ENCODE assay signal across 8 cellular contexts in the genomic region with DNA sequence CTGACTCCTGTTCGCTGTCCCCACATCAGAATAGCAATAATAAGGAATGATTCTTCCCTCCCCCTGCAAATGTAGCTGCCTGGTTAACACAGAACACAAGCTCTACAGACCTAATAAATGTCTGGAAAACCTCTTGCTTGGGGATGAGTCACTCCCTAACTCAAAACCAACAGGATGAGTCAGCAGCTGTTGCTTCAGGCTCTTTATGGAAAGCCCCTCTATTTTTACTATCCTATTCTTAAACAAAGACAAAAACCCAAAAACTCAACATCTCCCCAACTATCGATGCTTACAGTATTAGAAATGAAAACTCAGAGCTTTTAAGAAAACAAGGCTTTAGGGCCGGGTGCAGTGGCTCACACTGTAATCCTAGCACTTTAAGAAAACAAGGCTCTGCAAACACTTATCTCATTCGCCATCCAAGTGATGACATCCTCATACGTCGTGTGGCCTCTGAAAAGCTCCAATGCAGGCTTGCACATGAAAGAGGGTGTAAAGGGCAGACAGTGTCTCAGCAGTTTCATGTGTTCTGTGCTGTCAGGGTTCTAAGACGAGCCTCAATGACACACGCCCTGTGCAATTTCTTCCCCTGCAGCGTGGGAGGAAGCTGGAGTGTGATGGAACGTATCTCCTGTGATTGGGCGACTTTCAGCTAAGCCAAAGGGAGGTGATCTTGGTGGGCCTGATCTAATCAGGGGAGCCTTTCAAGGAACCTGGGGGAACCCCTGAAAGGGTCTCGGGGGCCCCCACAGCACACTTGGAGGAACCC.
DNase-seq lines count a peak whose midpoint lies in the region; ATAC-seq and TF ChIP-seq lines count a peak whose summit lies in the region.

No MANE protein-coding gene starts in this region.

- peak overlapping the region; percentile 66 for H3K4me3 Mint-ChIP-seq in stimulated activated effector memory CD8-positive, alpha-beta T cell treated with anti-CD3 and anti-CD28 coated beads, Interleukin-12 subunit alpha, Interleukin-12 subunit beta, amount 100 ng/mL, for 72 hours

- peak; percentile 78 for ATAC-seq in HG02759 (IDR thresholded peaks at IDR 0.05; ENCODE audit: unreplicated experiment)
- peak; percentile 98 for ATAC-seq in stimulated activated effector memory CD8-positive, alpha-beta T cell treated with anti-CD3 and anti-CD28 coated beads, Interleukin-12 subunit alpha, Interleukin-12 subunit beta, amount 100 ng/mL, for 72 hours

- no peak overlapping the region for H3K9ac ChIP-seq in muscle layer of colon (ENCODE audit: low read length)

- peak overlapping the region in 58 of 59 donors; percentile 15 to 98 (median 84) for H3K27ac ChIP-seq in dorsolateral prefrontal cortex
- peak overlapping the region; percentile 70 for H3K27ac ChIP-seq in muscle layer of colon (ENCODE audit: low read depth, low read length)

- H3K36me3 ChIP-seq in muscle layer of colon (ENCODE audit: insufficient read depth, low read length), result no peaks in the 10 kb centered on the region

- peaks cover 56% of the 10 kb centered on the region for H3K4me1 ChIP-seq in muscle layer of colon (ENCODE audit: insufficient read depth, low read length)

- H3K4me3 ChIP-seq in dorsolateral prefrontal cortex, result peak overlapping the region in 13 of 59 donors; percentile 1 to 33 (median 16)
- peak overlapping the region; percentile 12 to 33 for H3K4me3 ChIP-seq in muscle layer of colon (ENCODE audit: low read depth in 1 of 2, low read length in 2 of 2)

- H3K9me3 ChIP-seq in muscle layer of colon (ENCODE audit: low read length), result no peaks in the 10 kb centered on the region

- H3K27me3 ChIP-seq in dorsolateral prefrontal cortex, result no peaks in the 10 kb centered on the region
- no peaks in the 10 kb centered on the region for H3K27me3 ChIP-seq in muscle layer of colon (ENCODE audit: control insufficient read depth in 1 of 2, insufficient read depth in 2 of 2, low read length in 2 of 2)

- H3K4me1 Mint-ChIP-seq in stimulated activated effector memory CD8-positive, alpha-beta T cell treated with anti-CD3 and anti-CD28 coated beads, Interleukin-12 subunit alpha, Interleukin-12 subunit beta, amount 100 ng/mL, for 72 hours, result peaks cover 55% of the 10 kb centered on the region

- intact Hi-C loops in dorsolateral prefrontal cortex (cut with DNase I), result loop anchor here in 1 of 2 donors (2.0 kb wide), 1 partner anchor 23 kb away; no protein-coding TSS in a partner anchor

- no peaks in the 10 kb centered on the region for H3K36me3 Mint-ChIP-seq in stimulated activated effector memory CD8-positive, alpha-beta T cell treated with anti-CD3 and anti-CD28 coated beads, Interleukin-12 subunit alpha, Interleukin-12 subunit beta, amount 100 ng/mL, for 72 hours

- H3K27ac Mint-ChIP-seq in stimulated activated effector memory CD8-positive, alpha-beta T cell treated with anti-CD3 and anti-CD28 coated beads, Interleukin-12 subunit alpha, Interleukin-12 subunit beta, amount 100 ng/mL, for 72 hours, result peak overlapping the region; percentile 95

- DNase-seq in activated T-cell treated with anti-CD3 and anti-CD28 coated beads for 24 hours (ENCODE audit: low read depth) (peak; percentile 74), NCI-H2029 (lab: John Stamatoyannopoulos, UW) (peak; percentile 90), dorsolateral prefrontal cortex (peak in 1 of 10 donors; percentile 36)
- DNase-seq in activated T-cell treated with anti-CD3 and anti-CD28 coated beads, Interleukin-2, amount 50 U/mL, for 1 hour, result no peak
- DNase-seq in activated CD4-positive, alpha-beta T cell treated with anti-CD3 and anti-CD28 coated beads for 24 hours (ENCODE audit: low read depth in 2 of 2), result peak; percentile 62 to 65
- DNase-seq in stimulated activated effector memory CD8-positive, alpha-beta T cell treated with anti-CD3 and anti-CD28 coated beads, Interleukin-12 subunit alpha, Interleukin-12 subunit beta, amount 100 ng/mL, for 72 hours (ENCODE audit: low spot score in 2 of 2), result peak; percentile 48 to 83

- H3K9me3 Mint-ChIP-seq in stimulated activated effector memory CD8-positive, alpha-beta T cell treated with anti-CD3 and anti-CD28 coated beads, Interleukin-12 subunit alpha, Interleukin-12 subunit beta, amount 100 ng/mL, for 72 hours, result no peaks in the 10 kb centered on the region

- no peak for TF ChIP-seq CTCF in dorsolateral prefrontal cortex (IDR thresholded peaks at IDR 0.05 in 54 of 56, conservative IDR thresholded peaks at IDR 0.05 in 2 of 56; ENCODE audit: low read depth in 1 of 56, partially characterized antibody in 56 of 56)
